Comparison of ENCODE assay signal across 22 cellular contexts in the genomic region with DNA sequence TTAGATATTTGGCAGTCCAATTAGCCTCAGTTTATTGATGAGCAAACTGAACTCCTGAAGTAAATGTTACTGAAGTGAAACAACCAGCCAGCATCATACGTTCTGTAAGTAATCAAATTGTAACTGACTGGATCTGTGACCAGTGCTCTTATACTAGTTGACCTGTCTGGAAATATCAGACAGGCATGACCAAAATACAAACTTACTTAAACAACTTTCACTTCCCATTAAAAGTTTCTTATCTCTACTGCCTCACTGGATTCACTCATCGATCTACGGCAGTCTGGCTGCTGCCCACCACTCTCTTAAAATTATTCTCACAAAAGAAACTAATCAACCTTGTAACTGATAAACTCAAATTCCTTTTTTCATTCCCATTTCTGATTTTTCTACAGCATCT. TPM values are rescaled to one million over a fixed set of nuclear protein-coding genes. Genes with fewer than 3 reads are reported as not detected.
DNase-seq lines count a peak whose midpoint lies in the region; ATAC-seq, FAIRE-seq and TF ChIP-seq lines count a peak whose summit lies in the region.
"Had no signal": no experiment of that assay in that cellular context is flagged by ENCODE, and none has a peak within 500 bp of the region (broad histone marks: within the 10 kb centered on the region; RNA-seq: fewer than 3 reads in every experiment).

No MANE protein-coding gene starts in this region.

- no peaks in the 10 kb centered on the region for H3K9me3 ChIP-seq in esophagus squamous epithelium
- H3K9me3 ChIP-seq: SJSA1, tibial artery had no signal

- peaks cover 0 to 11% (median 0%) of the 10 kb centered on the region in 3 donors for H3K36me3 ChIP-seq in esophagus squamous epithelium
- H3K36me3 ChIP-seq: cardiac muscle cell, SJSA1, tibial artery had no signal

- no peaks in the 10 kb centered on the region for H3K4me1 ChIP-seq in esophagus squamous epithelium
- H3K4me1 ChIP-seq: SJSA1, tibial artery had no signal

- 75 to 85% methylated on average over 3 of the region's 3 CpGs for WGBS in esophagus squamous epithelium, 2 donors

- peak; percentile 72 for ATAC-seq in GM19395 (IDR thresholded peaks at IDR 0.05; ENCODE audit: unreplicated experiment)
- ATAC-seq in HG02763 (IDR thresholded peaks at IDR 0.05; ENCODE audit: unreplicated experiment), result peak; percentile 66
- ATAC-seq in HG03469 (IDR thresholded peaks at IDR 0.05; ENCODE audit: unreplicated experiment), result peak; percentile 77
- no peak for ATAC-seq in HG03097 (IDR thresholded peaks at IDR 0.05; ENCODE audit: low FRiP score, unreplicated experiment)
- no peak for ATAC-seq in activated CD8-positive, alpha-beta T cell treated with anti-CD3 and anti-CD28 coated beads for 36 hours
- ATAC-seq: GM23338; stimulated activated naive CD8-positive, alpha-beta T cell treated with anti-CD3 and anti-CD28 coated beads, Interleukin-15, Interleukin-2, amounts not matched to agents 100 U/mL and 50 U/mL, for 24 hours; T-helper 17 cell had no signal

- no peak overlapping the region for H3K27ac Mint-ChIP-seq in activated CD8-positive, alpha-beta T cell treated with anti-CD3 and anti-CD28 coated beads for 36 hours
- no peak overlapping the region for H3K27ac Mint-ChIP-seq in chondrocyte (ENCODE audit: unreplicated experiment)
- H3K27ac Mint-ChIP-seq: CD14-positive monocyte, GM23338, mesothelial cell of epicardium, nephron had no signal

- POLR2A ChIA-PET in activated CD8-positive, alpha-beta T cell treated with anti-CD3 and anti-CD28 coated beads for 36 hours (lab: Charles Lee), result no interaction called here

- H3K27me3 ChIP-seq in esophagus squamous epithelium, result no peaks in the 10 kb centered on the region
- H3K27me3 ChIP-seq: cardiac muscle cell, tibial artery had no signal

- no peak overlapping the region for H3K4me3 Mint-ChIP-seq in activated CD8-positive, alpha-beta T cell treated with anti-CD3 and anti-CD28 coated beads for 36 hours
- H3K4me3 Mint-ChIP-seq in chondrocyte (ENCODE audit: unreplicated experiment), result no peak overlapping the region
- H3K4me3 Mint-ChIP-seq: CD14-positive monocyte, GM23338, mesothelial cell of epicardium, nephron, T-helper 17 cell had no signal

- CTCF ChIA-PET in activated CD8-positive, alpha-beta T cell treated with anti-CD3 and anti-CD28 coated beads for 36 hours (lab: Charles Lee), result no interaction called here

- no peaks in the 10 kb centered on the region for H3K9me3 Mint-ChIP-seq in activated CD8-positive, alpha-beta T cell treated with anti-CD3 and anti-CD28 coated beads for 36 hours
- no peaks in the 10 kb centered on the region for H3K9me3 Mint-ChIP-seq in chondrocyte (ENCODE audit: low read depth)
- H3K9me3 Mint-ChIP-seq: GM23338 had no signal

- H3K36me3 Mint-ChIP-seq in activated CD8-positive, alpha-beta T cell treated with anti-CD3 and anti-CD28 coated beads for 36 hours (ENCODE audit: low read depth), result no peaks in the 10 kb centered on the region
- no peaks in the 10 kb centered on the region for H3K36me3 Mint-ChIP-seq in chondrocyte (ENCODE audit: low read depth)
- H3K36me3 Mint-ChIP-seq: CD14-positive monocyte, mesothelial cell of epicardium had no signal

- no peak overlapping the region for H3K4me3 ChIP-seq in esophagus squamous epithelium
- H3K4me3 ChIP-seq: cardiac muscle cell, GM23338, SJSA1, tibial artery had no signal

- TF ChIP-seq CTCF in activated CD8-positive, alpha-beta T cell treated with anti-CD3 and anti-CD28 coated beads for 36 hours (IDR thresholded peaks at IDR 0.05), result no peak
- no peak for TF ChIP-seq CTCF in esophagus squamous epithelium (IDR thresholded peaks at IDR 0.05)
- TF ChIP-seq CTCF in chondrocyte (IDR thresholded peaks at IDR 0.05), result no peak

- peaks cover 10% of the 10 kb centered on the region for H3K27me3 Mint-ChIP-seq in activated CD8-positive, alpha-beta T cell treated with anti-CD3 and anti-CD28 coated beads for 36 hours
- peaks cover 5% of the 10 kb centered on the region for H3K27me3 Mint-ChIP-seq in chondrocyte (ENCODE audit: low read depth)

- peak; percentile 54 for FAIRE-seq in GM18507 (lab: Jason Lieb, UNC)

- no peak overlapping the region for H3K27ac ChIP-seq in esophagus squamous epithelium
- H3K27ac ChIP-seq: cardiac muscle cell, SJSA1, tibial artery had no signal

- intact Hi-C loops in activated CD8-positive, alpha-beta T cell treated with anti-CD3 and anti-CD28 coated beads for 36 hours (cut with micrococcal nuclease), result no loop called here
- intact Hi-C loops in esophagus squamous epithelium (cut with DNase I), result no loop called here

- H3K4me1 Mint-ChIP-seq in activated CD8-positive, alpha-beta T cell treated with anti-CD3 and anti-CD28 coated beads for 36 hours (ENCODE audit: low read depth), result no peaks in the 10 kb centered on the region
- H3K4me1 Mint-ChIP-seq in chondrocyte (ENCODE audit: low read depth), result no peaks in the 10 kb centered on the region
- H3K4me1 Mint-ChIP-seq: CD14-positive monocyte, mesothelial cell of epicardium, nephron, T-helper 17 cell had no signal

- DNase-seq in GM18507 (ENCODE audit: extremely low spot score, insufficient read length, low read depth), result no peak
- DNase-seq in activated CD8-positive, alpha-beta T cell treated with anti-CD3 and anti-CD28 coated beads for 36 hours, result no peak
- no peak for DNase-seq in esophagus squamous epithelium (lab: John Stamatoyannopoulos, UW)
- DNase-seq in chondrocyte (ENCODE audit: low spot score), result no peak
- DNase-seq: activated CD4-positive, alpha-beta T cell treated with anti-CD3 and anti-CD28 coated beads, Interleukin-2, amount 50 U/mL, for 4 hours; activated T-cell treated with anti-CD3 and anti-CD28 coated beads for 4 hours; amniotic stem cell; NCI-H1436 treated with DMSO at 0.1 percent for 48 hours; NCI-H2171; stimulated activated naive CD8-positive, alpha-beta T cell treated with anti-CD3 and anti-CD28 coated beads, Interleukin-15, Interleukin-2, amounts not matched to agents 100 U/mL and 50 U/mL, for 24 hours; T-helper 17 cell; tibial artery had no signal

- TF ChIP-seq POLR2A in esophagus squamous epithelium (IDR thresholded peaks at IDR 0.05), result no peak

RNA-seq across cellular contexts. Expression of a gene that starts 56.4 kb away (rescaled TPM):
- 10 to 100 TPM; 61.6 to 63.0 TPM for total RNA-seq in activated CD8-positive, alpha-beta T cell treated with anti-CD3 and anti-CD28 coated beads for 36 hours
- total RNA-seq in esophagus squamous epithelium (10 to 100 TPM in 3 of 4 donors, 1 to 10 TPM in 1; 5.9 to 29.0 (median 21.1) TPM), chondrocyte (17.3 to 23.5 TPM (median 19.7 TPM) in 3 replicates)

RNA-seq across cellular contexts. Expression of a gene that starts 56.6 kb away (rescaled TPM):
- total RNA-seq in activated CD8-positive, alpha-beta T cell treated with anti-CD3 and anti-CD28 coated beads for 36 hours, result 10 to 100 TPM; 18.5 to 20.4 TPM
- total RNA-seq in esophagus squamous epithelium (10 to 100 TPM in 3 of 4 donors, 1 to 10 TPM in 1; 9.1 to 25.0 (median 16.2) TPM), chondrocyte (22.7 to 25.7 TPM (median 22.7 TPM) in 3 replicates)

Comparison
In these comparisons a context has a peak if more than half of its experiments do, and no peak if none do; other contexts are left out.
1. ATAC-seq: peak in GM19395 (single experiment), HG02763 (single experiment) and HG03469 (single experiment); none in HG03097 (single experiment) and activated CD8-positive, alpha-beta T cell treated with anti-CD3 and anti-CD28 coated beads for 36 hours (single experiment).